20 cellular contexts compared by ENCODE assay signal in genomic region chr9:79028101-79028500, GRCh38.
DNase-seq lines count a peak whose midpoint lies in the region; ATAC-seq and TF ChIP-seq lines count a peak whose summit lies in the region.
"Had no signal": no experiment of that assay in that cellular context is flagged by ENCODE, and none has a peak within 500 bp of the region (broad histone marks: within the 10 kb centered on the region; RNA-seq: fewer than 3 reads in every experiment).

No MANE protein-coding gene starts in this region.

- no peak for TF ChIP-seq EP300 in stomach (IDR thresholded peaks at IDR 0.05)

- no peak overlapping the region for H2AFZ ChIP-seq in hepatocyte

- intact Hi-C loops in stomach (cut with DNase I; ENCODE audit: low total_unique reads) = no loop called here

- H3K9me2 ChIP-seq in hepatocyte (replicated peaks; ENCODE audit: insufficient read depth) = no peaks in the 10 kb centered on the region

- H3K27me3 ChIP-seq in hepatocyte (no peaks in the 10 kb centered on the region), stomach (no peaks in the 10 kb centered on the region)

- no peaks in the 10 kb centered on the region for H3K4me1 Mint-ChIP-seq in activated T-helper 17 cell treated with anti-CD3 and anti-CD28 coated beads, Interleukin-2, amount 50 U/mL, for 72 hours

- no peak for TF ChIP-seq CTCF in fibroblast of pulmonary artery (IDR thresholded peaks at IDR 0.05; ENCODE audit: low read length, missing control alignments)
- no peak for TF ChIP-seq CTCF in hepatocyte (IDR thresholded peaks at IDR 0.05; ENCODE audit: poor library complexity)
- no peak for TF ChIP-seq CTCF in stomach (IDR thresholded peaks at IDR 0.05)

- no peaks in the 10 kb centered on the region for H3K9me3 Mint-ChIP-seq in activated T-helper 17 cell treated with anti-CD3 and anti-CD28 coated beads, Interleukin-2, amount 50 U/mL, for 72 hours
- H3K9me3 Mint-ChIP-seq: activated CD8-positive, alpha-beta T cell treated with anti-CD3 and anti-CD28 coated beads for 36 hours; CD4-positive, alpha-beta memory T cell; endodermal cell; nephron had no signal

- H3K27ac ChIP-seq in hepatocyte (no peak overlapping the region), stomach (no peak overlapping the region)
- H3K27ac ChIP-seq: VCaP had no signal

- H3K9me3 ChIP-seq in hepatocyte (ENCODE audit: low read depth) (no peaks in the 10 kb centered on the region), stomach (peaks cover 0 to 1% (median 0%) of the 10 kb centered on the region in 4 donors)

- H3K4me3 Mint-ChIP-seq in activated T-helper 17 cell treated with anti-CD3 and anti-CD28 coated beads, Interleukin-2, amount 50 U/mL, for 72 hours = no peak overlapping the region
- H3K4me3 Mint-ChIP-seq: activated CD8-positive, alpha-beta T cell treated with anti-CD3 and anti-CD28 coated beads for 36 hours; activated naive CD8-positive, alpha-beta T cell; CD4-positive, alpha-beta memory T cell; endodermal cell; memory B cell; nephron had no signal

- DNase-seq in NCI-H146 (lab: John Stamatoyannopoulos, UW) = peak; percentile 9
- DNase-seq in NCI-H146 treated with DMSO at 0.1 percent for 48 hours (lab: John Stamatoyannopoulos, UW; ENCODE audit: unreplicated experiment) = no peak
- peak; percentile 34 for DNase-seq in amniotic epithelial cell (ENCODE audit: low read depth)
- peak; percentile 17 for DNase-seq in fibroblast of pulmonary artery (ENCODE audit: low read depth)
- DNase-seq in NCI-H510A treated with DMSO at 0.1 percent for 48 hours (lab: John Stamatoyannopoulos, UW) = no peak
- DNase-seq in hepatocyte (ENCODE audit: low spot score) = no peak
- DNase-seq in stomach = no peak
- DNase-seq: activated CD8-positive, alpha-beta T cell treated with anti-CD3 and anti-CD28 coated beads for 36 hours; activated T-cell treated with anti-CD3 and anti-CD28 coated beads, Interleukin-2, amount 50 U/mL, for 48 hours; CD4-positive, alpha-beta memory T cell; endodermal cell; Karpas-422; NCI-H1436; NCI-H446; stimulated activated naive CD4-positive, alpha-beta T cell had no signal

- no peak overlapping the region for H3K4me3 ChIP-seq in fibroblast of pulmonary artery (replicated peaks; ENCODE audit: low read depth, low read length)
- no peak overlapping the region for H3K4me3 ChIP-seq in hepatocyte
- no peak overlapping the region for H3K4me3 ChIP-seq in stomach

- H3K36me3 Mint-ChIP-seq in activated T-helper 17 cell treated with anti-CD3 and anti-CD28 coated beads, Interleukin-2, amount 50 U/mL, for 72 hours (ENCODE audit: low read depth) = no peaks in the 10 kb centered on the region
- H3K36me3 Mint-ChIP-seq: activated naive CD8-positive, alpha-beta T cell; CD4-positive, alpha-beta memory T cell; memory B cell had no signal

- WGBS in hepatocyte (ENCODE audit: low lambda C conversion rate, missing lambda C conversion rate) = 63% methylated on average over 3 of the region's 3 CpGs
- 31 to 43% (median 37%) methylated on average over 3 of the region's 3 CpGs for WGBS in stomach, 5 donors

- H3K36me3 ChIP-seq in hepatocyte (replicated peaks; ENCODE audit: insufficient read depth, low read depth) = no peaks in the 10 kb centered on the region
- no peaks in the 10 kb centered on the region for H3K36me3 ChIP-seq in stomach

- no peaks in the 10 kb centered on the region for H3K4me1 ChIP-seq in hepatocyte (ENCODE audit: insufficient read depth)
- no peaks in the 10 kb centered on the region for H3K4me1 ChIP-seq in stomach

- no peak for TF ChIP-seq POLR2A in stomach (IDR thresholded peaks at IDR 0.05)

- no peaks in the 10 kb centered on the region for H3K27me3 Mint-ChIP-seq in activated T-helper 17 cell treated with anti-CD3 and anti-CD28 coated beads, Interleukin-2, amount 50 U/mL, for 72 hours
- H3K27me3 Mint-ChIP-seq: CD4-positive, alpha-beta memory T cell; memory B cell had no signal

- H4K20me1 ChIP-seq in hepatocyte (ENCODE audit: insufficient read depth, poor library complexity, severe bottlenecking) = no peaks in the 10 kb centered on the region

- H3K79me2 ChIP-seq in hepatocyte = no peaks in the 10 kb centered on the region

- H3K27ac Mint-ChIP-seq in activated T-helper 17 cell treated with anti-CD3 and anti-CD28 coated beads, Interleukin-2, amount 50 U/mL, for 72 hours = no peak overlapping the region
- H3K27ac Mint-ChIP-seq: activated CD8-positive, alpha-beta T cell treated with anti-CD3 and anti-CD28 coated beads for 36 hours; activated naive CD8-positive, alpha-beta T cell; CD4-positive, alpha-beta memory T cell; endodermal cell; memory B cell; nephron had no signal

- no peak overlapping the region for H3K4me2 ChIP-seq in hepatocyte

- ATAC-seq in activated T-helper 17 cell treated with anti-CD3 and anti-CD28 coated beads, Interleukin-2, amount 50 U/mL, for 72 hours (replicated peaks) = no peak
- ATAC-seq: activated CD8-positive, alpha-beta T cell treated with anti-CD3 and anti-CD28 coated beads for 36 hours had no signal

Comparison
In these comparisons a context has a peak if more than half of its experiments do, and no peak if none do; other contexts are left out.
1. DNase-seq: peak in NCI-H146 (single experiment), amniotic epithelial cell (single experiment) and fibroblast of pulmonary artery (single experiment); none in NCI-H146 treated with DMSO at 0.1 percent for 48 hours (single experiment), NCI-H510A treated with DMSO at 0.1 percent for 48 hours (single experiment), hepatocyte (single experiment) and stomach (single experiment).